9 cellular contexts compared by ENCODE assay signal in the genomic region with DNA sequence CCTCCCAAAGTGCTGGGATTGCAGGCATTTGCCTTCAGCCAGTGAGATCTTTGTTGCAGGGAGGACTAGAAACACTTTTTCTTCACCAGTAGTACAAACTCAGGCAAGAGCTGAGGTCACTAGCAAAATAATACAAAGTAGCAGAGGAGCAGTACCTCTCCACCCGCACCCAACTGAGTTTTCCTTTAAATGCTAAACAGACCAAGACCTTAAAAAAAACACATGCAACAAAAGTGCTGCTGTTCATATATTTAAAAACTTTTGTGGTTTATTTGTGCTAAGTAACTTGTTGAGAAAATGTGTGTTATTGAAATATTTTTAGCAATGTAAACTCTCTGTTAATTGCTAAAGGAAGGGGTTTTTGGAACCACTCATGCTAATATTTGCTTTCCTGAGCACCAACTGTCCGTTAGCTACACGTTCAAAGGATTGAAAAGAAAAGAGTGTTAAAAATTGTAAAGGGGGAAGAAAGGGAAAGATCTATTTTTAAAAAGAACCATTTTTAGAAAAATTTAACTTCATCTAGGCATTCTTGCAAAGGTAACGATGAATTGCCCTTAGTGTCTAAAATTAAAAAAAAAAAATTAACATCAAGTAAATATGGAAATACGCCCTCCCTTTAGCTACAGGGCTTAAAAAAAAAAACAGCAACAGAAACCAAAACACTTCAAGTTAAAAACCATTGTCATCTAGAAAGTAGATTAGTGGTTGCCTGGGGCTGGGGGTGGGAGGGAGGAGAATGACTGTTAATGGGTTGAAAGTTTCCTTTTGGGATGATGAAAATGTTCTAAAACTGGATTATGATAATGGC.
DNase-seq lines count a peak whose midpoint lies in the region; ATAC-seq, FAIRE-seq and TF ChIP-seq lines count a peak whose summit lies in the region.
"Had no signal": no experiment of that assay in that cellular context is flagged by ENCODE, and none has a peak within 500 bp of the region (broad histone marks: within the 10 kb centered on the region; RNA-seq: fewer than 3 reads in every experiment).

No MANE protein-coding gene starts in this region.

- no peaks in the 10 kb centered on the region for H3K9me3 ChIP-seq in kidney (ENCODE audit: control insufficient read depth in 1 of 2, low read length in 2 of 2)

- peak; percentile 86 for ATAC-seq in GM19351 (IDR thresholded peaks at IDR 0.05; ENCODE audit: unreplicated experiment)
- ATAC-seq in HG02943 (IDR thresholded peaks at IDR 0.05; ENCODE audit: low read depth, unreplicated experiment): peak; percentile 84

- FAIRE-seq in kidney (lab: Jason Lieb, UNC): no peak

- intact Hi-C loops in kidney (cut with DNase I) (no loop called here), cardiac septum (cut with DNase I) (no loop called here)

- H3K27ac ChIP-seq in kidney (ENCODE audit: low read depth in 2 of 2, low read length in 2 of 2): no peak overlapping the region
- H3K27ac ChIP-seq: SJCRH30 had no signal

- no peak overlapping the region for H3K4me3 ChIP-seq in kidney (ENCODE audit: low read length in 2 of 2)
- H3K4me3 ChIP-seq: SJCRH30 had no signal

- H3K9ac ChIP-seq in kidney (ENCODE audit: low read length in 2 of 2): no peak overlapping the region

- H3K36me3 ChIP-seq in kidney (ENCODE audit: control insufficient read depth in 1 of 2, insufficient read depth in 2 of 2, low read length in 2 of 2): no peaks in the 10 kb centered on the region
- H3K36me3 ChIP-seq: SJCRH30 had no signal

- TF ChIP-seq CTCF in kidney (IDR thresholded peaks at IDR 0.05; ENCODE audit: borderline replicate concordance, extremely low read depth, insufficient read depth): no peak

- peaks cover 37% of the 10 kb centered on the region for H3K4me1 Mint-ChIP-seq in T-helper 2 cell treated with Interferon-gamma antibody and Interleukin-4, amounts not matched to agents 5 μg/mL and 100 μg/mL, for 36 hours (ENCODE audit: low read depth)

- peaks cover 2% of the 10 kb centered on the region for H3K36me3 Mint-ChIP-seq in T-helper 2 cell treated with Interferon-gamma antibody and Interleukin-4, amounts not matched to agents 5 μg/mL and 100 μg/mL, for 36 hours (ENCODE audit: low read depth)

- no peaks in the 10 kb centered on the region for H3K9me3 Mint-ChIP-seq in T-helper 2 cell treated with Interferon-gamma antibody and Interleukin-4, amounts not matched to agents 5 μg/mL and 100 μg/mL, for 36 hours

- H3K4me3 Mint-ChIP-seq in T-helper 2 cell treated with Interferon-gamma antibody and Interleukin-4, amounts not matched to agents 5 μg/mL and 100 μg/mL, for 36 hours: peak overlapping the region; percentile 69

- DNase-seq in T-helper 2 cell treated with Interferon-gamma antibody and Interleukin-4, amounts not matched to agents 5 μg/mL and 100 μg/mL, for 36 hours (ENCODE audit: low spot score): no peak
- DNase-seq in stimulated activated CD4-positive, alpha-beta T cell treated with anti-CD3 and anti-CD28 coated beads, Interleukin-4, amount 100 ng/mL, for 48 hours (ENCODE audit: low read depth in 2 of 2): peak; percentile 43 to 49
- DNase-seq in kidney: no peak
- DNase-seq in NCI-H1436 treated with DMSO at 0.1 percent for 48 hours (lab: John Stamatoyannopoulos, UW): no peak
- DNase-seq in cardiac septum (ENCODE audit: low spot score): no peak
- no peak for DNase-seq in EL

- peaks cover 4% of the 10 kb centered on the region for H3K27me3 Mint-ChIP-seq in T-helper 2 cell treated with Interferon-gamma antibody and Interleukin-4, amounts not matched to agents 5 μg/mL and 100 μg/mL, for 36 hours (ENCODE audit: low read depth)

- peak overlapping the region; percentile 88 for H3K27ac Mint-ChIP-seq in T-helper 2 cell treated with Interferon-gamma antibody and Interleukin-4, amounts not matched to agents 5 μg/mL and 100 μg/mL, for 36 hours

- H3K4me1 ChIP-seq in kidney (ENCODE audit: control insufficient read depth in 1 of 2, insufficient read depth in 1 of 2, low read depth in 1 of 2, low read length in 2 of 2): no peaks in the 10 kb centered on the region
- H3K4me1 ChIP-seq: SJCRH30 had no signal

Comparison
In these comparisons a context has a peak if more than half of its experiments do, and no peak if none do; other contexts are left out.
1. DNase-seq: peak in stimulated activated CD4-positive, alpha-beta T cell treated with anti-CD3 and anti-CD28 coated beads, Interleukin-4, amount 100 ng/mL, for 48 hours (2 of 2); none in T-helper 2 cell treated with Interferon-gamma antibody and Interleukin-4, amounts not matched to agents 5 μg/mL and 100 μg/mL, for 36 hours (single experiment), kidney (single experiment), NCI-H1436 treated with DMSO at 0.1 percent for 48 hours (single experiment), cardiac septum (single experiment) and EL (single experiment).